Comparison of ENCODE assay signal across 28 cellular contexts in genomic region chr1:99472893-99473292, GRCh38.
"Had no signal": no experiment of that assay in that cellular context is flagged by ENCODE, and none has a peak within 500 bp of the region (broad histone marks: within the 10 kb centered on the region; RNA-seq: fewer than 3 reads in every experiment).

No MANE protein-coding gene starts in this region.

- DNase-seq: activated CD4-positive, alpha-beta memory T cell treated with anti-CD3 and anti-CD28 coated beads for 36 hours; activated CD4-positive, alpha-beta T cell treated with anti-CD3 and anti-CD28 coated beads, Interleukin-2, amount 10 ng/mL, durations not matched to agents 24 days and 14 days; activated CD4-positive, CD25-positive, alpha-beta regulatory T cell treated with anti-CD3 and anti-CD28 coated beads, Interleukin-2, amount 50 U/mL, for 72 hours; activated CD8-positive, alpha-beta memory T cell treated with anti-CD3 and anti-CD28 coated beads, Interleukin-2, amount 50 U/mL, for 4 hours; activated effector memory CD4-positive, alpha-beta T cell treated with anti-CD3 and anti-CD28 coated beads, Interleukin-2, amount 50 U/mL, for 16 hours; activated naive CD4-positive, alpha-beta T cell treated with anti-CD3 and anti-CD28 coated beads for 36 hours; activated naive CD8-positive, alpha-beta T cell treated with anti-CD3 and anti-CD28 coated beads for 36 hours; activated T-cell treated with anti-CD3 and anti-CD28 coated beads, Interleukin-2, amount 50 U/mL, for 1 hour; adrenal gland; brain microvascular endothelial cell; caudate nucleus; dermis blood vessel endothelial cell; effector CD4-positive, alpha-beta T cell; head of caudate nucleus; hypothalamus; immature natural killer cell; naive thymus-derived CD4-positive, alpha-beta T cell; pancreas; stimulated activated CD4-positive, alpha-beta T cell treated with anti-CD3 and anti-CD28 coated beads, Interleukin-15, amount 100 ng/mL, for 24 hours; stimulated activated CD4-positive, alpha-beta T cell treated with anti-CD3 and anti-CD28 coated beads, Interleukin-2, amount 100 ng/mL, for 24 hours; stimulated activated naive B cell treated with anti-CD40 and anti-IgM and Interleukin-4, amounts not matched to agents 10 μg/mL and 1 μg/mL and 100 μg/mL, for 72 hours; stomach; T-helper 1 cell; tibial artery had no signal

- H3K4me3 ChIP-seq: adrenal gland, ascending aorta, esophagus muscularis mucosa, pancreas, prostate gland, stomach, suprapubic skin, tibial artery had no signal

- ATAC-seq: naive thymus-derived CD4-positive, alpha-beta T cell; pancreas; stimulated activated naive B cell treated with anti-CD40 and anti-IgM and Interleukin-4, amounts not matched to agents 10 μg/mL and 1 μg/mL and 100 μg/mL, for 72 hours had no signal
